Comparison of ENCODE assay signal across 13 cellular contexts in genomic region chr2:9212661-9213411, GRCh38. TPM values are rescaled to one million over a fixed set of nuclear protein-coding genes. Genes with fewer than 3 reads are reported as not detected.
DNase-seq lines count a peak whose midpoint lies in the region; ATAC-seq and TF ChIP-seq lines count a peak whose summit lies in the region.
"Had no signal": no experiment of that assay in that cellular context is flagged by ENCODE, and none has a peak within 500 bp of the region (broad histone marks: within the 10 kb centered on the region; RNA-seq: fewer than 3 reads in every experiment).

No MANE protein-coding gene starts in this region.

- DNase-seq in ascending aorta (ENCODE audit: low spot score in 2 of 2) (no peak), heart left ventricle (no peak), myocyte (ENCODE audit: low read depth) (peak; percentile 56), type B pancreatic cell (ENCODE audit: extremely low spot score, unreplicated experiment) (peak; percentile 58), epidermal melanocyte (ENCODE audit: insufficient read length, low spot score) (no peak)
- DNase-seq in activated CD4-positive, alpha-beta T cell treated with anti-CD3 and anti-CD28 coated beads, Interleukin-2, amount 50 U/mL, for 4 hours: no peak
- DNase-seq in activated naive CD4-positive, alpha-beta T cell treated with anti-CD3 and anti-CD28 coated beads, Interleukin-2, amount 10 ng/mL, durations not matched to agents 7 days and 5 days: no peak
- DNase-seq: activated T-cell treated with anti-CD3 and anti-CD28 coated beads, Interleukin-2, amount 50 U/mL, for 4 hours; brain microvascular endothelial cell; SJCRH30; stimulated activated CD8-positive, alpha-beta memory T cell treated with anti-CD3 and anti-CD28 coated beads, Interleukin-4, amount 100 ng/mL, for 48 hours had no signal

- TF ChIP-seq POLR2A in heart left ventricle (IDR thresholded peaks at IDR 0.05): no peak

- peak overlapping the region; percentile 24 to 27 for H3K4me3 ChIP-seq in ascending aorta
- H3K4me3 ChIP-seq in heart left ventricle: peak overlapping the region in 2 of 12 donors; percentile 8
- H3K4me3 ChIP-seq: SJCRH30 had no signal

- peak overlapping the region; percentile 93 to 98 for H3K27ac ChIP-seq in ascending aorta
- H3K27ac ChIP-seq in heart left ventricle: peak overlapping the region; percentile 31 to 80 (median 64)
- H3K27ac ChIP-seq: SJCRH30 had no signal

- ATAC-seq in heart left ventricle (peak in 3 of 4 donors; percentile 30 to 52 (median 36)), GM21360 (IDR thresholded peaks at IDR 0.05; ENCODE audit: unreplicated experiment) (no peak)
- ATAC-seq: activated T-cell treated with anti-CD3 and anti-CD28 coated beads, Interleukin-2, amount 50 U/mL, for 4 hours had no signal

- no peak for TF ChIP-seq CTCF in ascending aorta (IDR thresholded peaks at IDR 0.05)
- TF ChIP-seq CTCF in heart left ventricle (IDR thresholded peaks at IDR 0.05): no peak
- TF ChIP-seq CTCF in type B pancreatic cell (conservative IDR thresholded peaks at IDR 0.05): no peak

- H3K27ac Mint-ChIP-seq in type B pancreatic cell: peak overlapping the region; percentile 80
- no peak overlapping the region for H3K27ac Mint-ChIP-seq in activated naive CD4-positive, alpha-beta T cell treated with anti-CD3 and anti-CD28 coated beads, Interleukin-2, amount 10 ng/mL, durations not matched to agents 7 days and 5 days
- H3K27ac Mint-ChIP-seq: memory B cell had no signal

- peaks cover 54% of the 10 kb centered on the region for H3K4me1 Mint-ChIP-seq in type B pancreatic cell (ENCODE audit: unreplicated experiment)
- peaks cover 3% of the 10 kb centered on the region for H3K4me1 Mint-ChIP-seq in activated naive CD4-positive, alpha-beta T cell treated with anti-CD3 and anti-CD28 coated beads, Interleukin-2, amount 10 ng/mL, durations not matched to agents 7 days and 5 days

- WGBS in heart left ventricle, 4 donors: 52 to 63% (median 56%) methylated on average over 18 to 19 of the region's 19 CpGs

- H3K27me3 Mint-ChIP-seq in type B pancreatic cell: no peaks in the 10 kb centered on the region
- peaks cover 57% of the 10 kb centered on the region for H3K27me3 Mint-ChIP-seq in activated naive CD4-positive, alpha-beta T cell treated with anti-CD3 and anti-CD28 coated beads, Interleukin-2, amount 10 ng/mL, durations not matched to agents 7 days and 5 days

- H3K36me3 ChIP-seq in ascending aorta: no peaks in the 10 kb centered on the region
- H3K36me3 ChIP-seq in heart left ventricle: peaks cover 0 to 9% (median 0%) of the 10 kb centered on the region in 9 donors

- H3K9me3 Mint-ChIP-seq in type B pancreatic cell: peaks cover 4% of the 10 kb centered on the region
- no peaks in the 10 kb centered on the region for H3K9me3 Mint-ChIP-seq in activated naive CD4-positive, alpha-beta T cell treated with anti-CD3 and anti-CD28 coated beads, Interleukin-2, amount 10 ng/mL, durations not matched to agents 7 days and 5 days
- H3K9me3 Mint-ChIP-seq: activated T-cell treated with anti-CD3 and anti-CD28 coated beads, Interleukin-2, amount 50 U/mL, for 4 hours; memory B cell had no signal

- no peaks in the 10 kb centered on the region for H3K9me3 ChIP-seq in ascending aorta
- no peaks in the 10 kb centered on the region for H3K9me3 ChIP-seq in heart left ventricle
- H3K9me3 ChIP-seq: SJCRH30 had no signal

- CTCF ChIA-PET in activated naive CD4-positive, alpha-beta T cell treated with anti-CD3 and anti-CD28 coated beads, Interleukin-2, amount 10 ng/mL, durations not matched to agents 7 days and 5 days (lab: Charles Lee): no interaction called here

- H3K4me1 ChIP-seq in ascending aorta (peaks cover 17 to 66% of the 10 kb centered on the region in 2 donors), heart left ventricle (peaks cover 0 to 79% (median 47%) of the 10 kb centered on the region in 12 donors)

- H3K27me3 ChIP-seq in ascending aorta (no peaks in the 10 kb centered on the region), heart left ventricle (peaks cover 0 to 2% (median 0%) of the 10 kb centered on the region in 9 donors)
- H3K27me3 ChIP-seq: brain microvascular endothelial cell, SJCRH30 had no signal

- intact Hi-C loops in ascending aorta (cut with DNase I): no loop called here
- intact Hi-C loops in heart left ventricle (cut with DNase I): loop anchor here in 1 of 10 donors (5.0 kb wide), 2 partner anchors 44 to 119 kb away; no protein-coding TSS in a partner anchor

- no peak overlapping the region for H3K4me3 Mint-ChIP-seq in type B pancreatic cell
- no peak overlapping the region for H3K4me3 Mint-ChIP-seq in activated naive CD4-positive, alpha-beta T cell treated with anti-CD3 and anti-CD28 coated beads, Interleukin-2, amount 10 ng/mL, durations not matched to agents 7 days and 5 days
- H3K4me3 Mint-ChIP-seq: activated T-cell treated with anti-CD3 and anti-CD28 coated beads, Interleukin-2, amount 50 U/mL, for 4 hours; memory B cell had no signal

- peaks cover 22% of the 10 kb centered on the region for H3K36me3 Mint-ChIP-seq in type B pancreatic cell
- no peaks in the 10 kb centered on the region for H3K36me3 Mint-ChIP-seq in activated naive CD4-positive, alpha-beta T cell treated with anti-CD3 and anti-CD28 coated beads, Interleukin-2, amount 10 ng/mL, durations not matched to agents 7 days and 5 days
- H3K36me3 Mint-ChIP-seq: memory B cell had no signal

RNA-seq across cellular contexts. Expression of gene ASAP2, which starts 6.2 kb away (rescaled TPM):
- 56.9 TPM for total RNA-seq in ascending aorta
- total RNA-seq in heart left ventricle: 10 to 100 TPM in 7 of 9 donors, 1 to 10 TPM in 2; 7.4 to 17.0 (median 12.9) TPM
- 1 to 10 TPM; 6.7 to 8.0 TPM for polyA plus RNA-seq in heart left ventricle
- total RNA-seq in myocyte: 23.7 and 28.0 TPM in 2 replicates
- 18.7 TPM for polyA plus RNA-seq in myocyte (2012)
- 45.6 and 49.6 TPM in 2 replicates for total RNA-seq in type B pancreatic cell (ENCODE audit: low replicate concordance)

Comparison
In these comparisons a context has a peak if more than half of its experiments do, and no peak if none do; other contexts are left out.
1. DNase-seq: peak in myocyte (single experiment) and type B pancreatic cell (single experiment); none in ascending aorta (0 of 2), heart left ventricle (0 of 5), activated CD4-positive, alpha-beta T cell treated with anti-CD3 and anti-CD28 coated beads, Interleukin-2, amount 50 U/mL, for 4 hours (0 of 2), epidermal melanocyte (single experiment) and activated naive CD4-positive, alpha-beta T cell treated with anti-CD3 and anti-CD28 coated beads, Interleukin-2, amount 10 ng/mL, durations not matched to agents 7 days and 5 days (single experiment).